In genomic region chr16:23452572-23453337, GRCh38 we compare ENCODE assay signal across 1 cellular context.
A peak's percentile ranks its signal among the peaks of the same experiment; 100 is the strongest.
TF ChIP-seq lines count a peak whose summit lies in the region.

Gene COG7 (minus strand): TSS chr16:23453189. CDS start chr16:23452994, 195 bp downstream.

TF ChIP-seq in HepG2, 621 proteins besides CTCF, POLR2A, EP300 and RAD21 (continued from another document and continues in another):
- TF ChIP-seq HNRNPLL (IDR thresholded peaks at IDR 0.05; ENCODE audit: low read depth, low read length, poor library complexity, severe bottlenecking) (peak; percentile 95), ZNF790 (CRISPR knock-in tag; IDR thresholded peaks at IDR 0.05; ENCODE audit: borderline replicate concordance) (peak; percentile 96), ZNF749 (CRISPR knock-in tag; IDR thresholded peaks at IDR 0.05; ENCODE audit: borderline replicate concordance) (peak; percentile 79; the same call in 1 of the 2 replicates), TBX3 (IDR thresholded peaks at IDR 0.05; ENCODE audit: borderline replicate concordance) (0 out of 2 replicates have a peak, but pooled peaks have one; percentile 43), ZZZ3 (CRISPR knock-in tag; IDR thresholded peaks at IDR 0.05; ENCODE audit: borderline replicate concordance) (peak; percentile 95), ZFP82 (CRISPR knock-in tag; IDR thresholded peaks at IDR 0.05; ENCODE audit: borderline replicate concordance) (peak; percentile 98), SNAPC2 (CRISPR knock-in tag; IDR thresholded peaks at IDR 0.05) (no peak; the same call in 1 of the 2 replicates), ELF1 (CRISPR knock-in tag; IDR thresholded peaks at IDR 0.05) (peak; percentile 98), ZMYM3 (CRISPR knock-in tag; IDR thresholded peaks at IDR 0.05) (peak; percentile 82), CREBL2 (CRISPR knock-in tag; IDR thresholded peaks at IDR 0.05; ENCODE audit: borderline replicate concordance) (peak; percentile 28; the same call in 1 of the 2 replicates), SOX5 (CRISPR knock-in tag; IDR thresholded peaks at IDR 0.05; ENCODE audit: borderline replicate concordance) (peak; percentile 32), RBM22 (optimal IDR thresholded peaks at IDR 0.05; ENCODE audit: low read length) (peak; percentile 77), ZNF136 (CRISPR knock-in tag; IDR thresholded peaks at IDR 0.05; ENCODE audit: low read depth) (peak; percentile 89; the same call in 1 of the 2 replicates), ZNF510 (CRISPR knock-in tag; IDR thresholded peaks at IDR 0.05; ENCODE audit: low read depth) (peak; percentile 99), CBFB (CRISPR knock-in tag; IDR thresholded peaks at IDR 0.05) (peak; percentile 86), BORCS8-MEF2B (CRISPR knock-in tag; IDR thresholded peaks at IDR 0.05) (peak; percentile 98), YEATS4 (CRISPR knock-in tag; IDR thresholded peaks at IDR 0.05; ENCODE audit: borderline replicate concordance) (peak; percentile 100), ZNF678 (CRISPR knock-in tag; IDR thresholded peaks at IDR 0.05) (peak; percentile 85; the same call in 1 of the 2 replicates), CHD4 (IDR thresholded peaks at IDR 0.05; ENCODE audit: borderline replicate concordance, low read length) (0 out of 2 replicates have a peak, but pooled peaks have one; percentile 8), ZNF672 (CRISPR knock-in tag; IDR thresholded peaks at IDR 0.05) (no peak), PRDM15 (CRISPR knock-in tag; IDR thresholded peaks at IDR 0.05) (peak; percentile 47; the same call in 1 of the 2 replicates), ZNF782 (CRISPR knock-in tag; IDR thresholded peaks at IDR 0.05; ENCODE audit: borderline replicate concordance) (peak; percentile 98), DNMT3B (CRISPR knock-in tag; conservative IDR thresholded peaks at IDR 0.05) (peak; percentile 99), CEBPB (IDR thresholded peaks at IDR 0.05; ENCODE audit: borderline replicate concordance, low read depth, low read length) (no peak), SNAI1 (CRISPR knock-in tag; IDR thresholded peaks at IDR 0.05; ENCODE audit: borderline replicate concordance) (peak; percentile 91), ZNF160 (CRISPR knock-in tag; IDR thresholded peaks at IDR 0.05) (peak; percentile 96), ZNF562 (CRISPR knock-in tag; IDR thresholded peaks at IDR 0.05; ENCODE audit: borderline replicate concordance) (no peak), NR0B2 (CRISPR knock-in tag; IDR thresholded peaks at IDR 0.05) (peak; percentile 65), PHF21A (CRISPR knock-in tag; IDR thresholded peaks at IDR 0.05) (peak; percentile 97), PHF8 (CRISPR knock-in tag; IDR thresholded peaks at IDR 0.05) (peak; percentile 100), ZNF101 (CRISPR knock-in tag; IDR thresholded peaks at IDR 0.05; ENCODE audit: borderline replicate concordance, low read depth) (no peak), ZBTB7A (CRISPR knock-in tag; IDR thresholded peaks at IDR 0.05) (peak; percentile 99), HOMEZ (CRISPR knock-in tag; IDR thresholded peaks at IDR 0.05; ENCODE audit: low read depth) (peak; percentile 61)
- TF ChIP-seq, protein P1, sequence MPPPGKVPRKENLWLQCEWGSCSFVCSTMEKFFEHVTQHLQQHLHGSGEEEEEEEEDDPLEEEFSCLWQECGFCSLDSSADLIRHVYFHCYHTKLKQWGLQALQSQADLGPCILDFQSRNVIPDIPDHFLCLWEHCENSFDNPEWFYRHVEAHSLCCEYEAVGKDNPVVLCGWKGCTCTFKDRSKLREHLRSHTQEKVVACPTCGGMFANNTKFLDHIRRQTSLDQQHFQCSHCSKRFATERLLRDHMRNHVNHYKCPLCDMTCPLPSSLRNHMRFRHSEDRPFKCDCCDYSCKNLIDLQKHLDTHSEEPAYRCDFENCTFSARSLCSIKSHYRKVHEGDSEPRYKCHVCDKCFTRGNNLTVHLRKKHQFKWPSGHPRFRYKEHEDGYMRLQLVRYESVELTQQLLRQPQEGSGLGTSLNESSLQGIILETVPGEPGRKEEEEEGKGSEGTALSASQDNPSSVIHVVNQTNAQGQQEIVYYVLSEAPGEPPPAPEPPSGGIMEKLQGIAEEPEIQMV (CRISPR knock-in tag; IDR thresholded peaks at IDR 0.05; ENCODE audit: low read depth): peak; percentile 82; the same call in 1 of the 2 replicates
- TF ChIP-seq, protein P2, sequence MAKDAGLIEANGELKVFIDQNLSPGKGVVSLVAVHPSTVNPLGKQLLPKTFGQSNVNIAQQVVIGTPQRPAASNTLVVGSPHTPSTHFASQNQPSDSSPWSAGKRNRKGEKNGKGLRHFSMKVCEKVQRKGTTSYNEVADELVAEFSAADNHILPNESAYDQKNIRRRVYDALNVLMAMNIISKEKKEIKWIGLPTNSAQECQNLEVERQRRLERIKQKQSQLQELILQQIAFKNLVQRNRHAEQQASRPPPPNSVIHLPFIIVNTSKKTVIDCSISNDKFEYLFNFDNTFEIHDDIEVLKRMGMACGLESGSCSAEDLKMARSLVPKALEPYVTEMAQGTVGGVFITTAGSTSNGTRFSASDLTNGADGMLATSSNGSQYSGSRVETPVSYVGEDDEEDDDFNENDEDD (CRISPR knock-in tag; IDR thresholded peaks at IDR 0.05; ENCODE audit: borderline replicate concordance): peak; percentile 57; the same call in 1 of the 2 replicates
- TF ChIP-seq, protein P3, sequence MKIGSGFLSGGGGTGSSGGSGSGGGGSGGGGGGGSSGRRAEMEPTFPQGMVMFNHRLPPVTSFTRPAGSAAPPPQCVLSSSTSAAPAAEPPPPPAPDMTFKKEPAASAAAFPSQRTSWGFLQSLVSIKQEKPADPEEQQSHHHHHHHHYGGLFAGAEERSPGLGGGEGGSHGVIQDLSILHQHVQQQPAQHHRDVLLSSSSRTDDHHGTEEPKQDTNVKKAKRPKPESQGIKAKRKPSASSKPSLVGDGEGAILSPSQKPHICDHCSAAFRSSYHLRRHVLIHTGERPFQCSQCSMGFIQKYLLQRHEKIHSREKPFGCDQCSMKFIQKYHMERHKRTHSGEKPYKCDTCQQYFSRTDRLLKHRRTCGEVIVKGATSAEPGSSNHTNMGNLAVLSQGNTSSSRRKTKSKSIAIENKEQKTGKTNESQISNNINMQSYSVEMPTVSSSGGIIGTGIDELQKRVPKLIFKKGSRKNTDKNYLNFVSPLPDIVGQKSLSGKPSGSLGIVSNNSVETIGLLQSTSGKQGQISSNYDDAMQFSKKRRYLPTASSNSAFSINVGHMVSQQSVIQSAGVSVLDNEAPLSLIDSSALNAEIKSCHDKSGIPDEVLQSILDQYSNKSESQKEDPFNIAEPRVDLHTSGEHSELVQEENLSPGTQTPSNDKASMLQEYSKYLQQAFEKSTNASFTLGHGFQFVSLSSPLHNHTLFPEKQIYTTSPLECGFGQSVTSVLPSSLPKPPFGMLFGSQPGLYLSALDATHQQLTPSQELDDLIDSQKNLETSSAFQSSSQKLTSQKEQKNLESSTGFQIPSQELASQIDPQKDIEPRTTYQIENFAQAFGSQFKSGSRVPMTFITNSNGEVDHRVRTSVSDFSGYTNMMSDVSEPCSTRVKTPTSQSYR (CRISPR knock-in tag; IDR thresholded peaks at IDR 0.05; ENCODE audit: borderline replicate concordance): peak; percentile 47; the same call in 1 of the 2 replicates
- TF ChIP-seq, protein P4, sequence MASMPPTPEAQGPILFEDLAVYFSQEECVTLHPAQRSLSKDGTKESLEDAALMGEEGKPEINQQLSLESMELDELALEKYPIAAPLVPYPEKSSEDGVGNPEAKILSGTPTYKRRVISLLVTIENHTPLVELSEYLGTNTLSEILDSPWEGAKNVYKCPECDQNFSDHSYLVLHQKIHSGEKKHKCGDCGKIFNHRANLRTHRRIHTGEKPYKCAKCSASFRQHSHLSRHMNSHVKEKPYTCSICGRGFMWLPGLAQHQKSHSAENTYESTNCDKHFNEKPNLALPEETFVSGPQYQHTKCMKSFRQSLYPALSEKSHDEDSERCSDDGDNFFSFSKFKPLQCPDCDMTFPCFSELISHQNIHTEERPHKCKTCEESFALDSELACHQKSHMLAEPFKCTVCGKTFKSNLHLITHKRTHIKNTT (CRISPR knock-in tag; IDR thresholded peaks at IDR 0.05): no peak
- TF ChIP-seq, protein P5, sequence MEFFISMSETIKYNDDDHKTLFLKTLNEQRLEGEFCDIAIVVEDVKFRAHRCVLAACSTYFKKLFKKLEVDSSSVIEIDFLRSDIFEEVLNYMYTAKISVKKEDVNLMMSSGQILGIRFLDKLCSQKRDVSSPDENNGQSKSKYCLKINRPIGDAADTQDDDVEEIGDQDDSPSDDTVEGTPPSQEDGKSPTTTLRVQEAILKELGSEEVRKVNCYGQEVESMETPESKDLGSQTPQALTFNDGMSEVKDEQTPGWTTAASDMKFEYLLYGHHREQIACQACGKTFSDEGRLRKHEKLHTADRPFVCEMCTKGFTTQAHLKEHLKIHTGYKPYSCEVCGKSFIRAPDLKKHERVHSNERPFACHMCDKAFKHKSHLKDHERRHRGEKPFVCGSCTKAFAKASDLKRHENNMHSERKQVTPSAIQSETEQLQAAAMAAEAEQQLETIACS (CRISPR knock-in tag; IDR thresholded peaks at IDR 0.05): peak; percentile 27; the same call in 1 of the 2 replicates
- TF ChIP-seq, protein P6, sequence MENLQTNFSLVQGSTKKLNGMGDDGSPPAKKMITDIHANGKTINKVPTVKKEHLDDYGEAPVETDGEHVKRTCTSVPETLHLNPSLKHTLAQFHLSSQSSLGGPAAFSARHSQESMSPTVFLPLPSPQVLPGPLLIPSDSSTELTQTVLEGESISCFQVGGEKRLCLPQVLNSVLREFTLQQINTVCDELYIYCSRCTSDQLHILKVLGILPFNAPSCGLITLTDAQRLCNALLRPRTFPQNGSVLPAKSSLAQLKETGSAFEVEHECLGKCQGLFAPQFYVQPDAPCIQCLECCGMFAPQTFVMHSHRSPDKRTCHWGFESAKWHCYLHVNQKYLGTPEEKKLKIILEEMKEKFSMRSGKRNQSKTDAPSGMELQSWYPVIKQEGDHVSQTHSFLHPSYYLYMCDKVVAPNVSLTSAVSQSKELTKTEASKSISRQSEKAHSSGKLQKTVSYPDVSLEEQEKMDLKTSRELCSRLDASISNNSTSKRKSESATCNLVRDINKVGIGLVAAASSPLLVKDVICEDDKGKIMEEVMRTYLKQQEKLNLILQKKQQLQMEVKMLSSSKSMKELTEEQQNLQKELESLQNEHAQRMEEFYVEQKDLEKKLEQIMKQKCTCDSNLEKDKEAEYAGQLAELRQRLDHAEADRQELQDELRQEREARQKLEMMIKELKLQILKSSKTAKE (CRISPR knock-in tag; IDR thresholded peaks at IDR 0.05; ENCODE audit: borderline replicate concordance): no peak
- TF ChIP-seq, protein P7, sequence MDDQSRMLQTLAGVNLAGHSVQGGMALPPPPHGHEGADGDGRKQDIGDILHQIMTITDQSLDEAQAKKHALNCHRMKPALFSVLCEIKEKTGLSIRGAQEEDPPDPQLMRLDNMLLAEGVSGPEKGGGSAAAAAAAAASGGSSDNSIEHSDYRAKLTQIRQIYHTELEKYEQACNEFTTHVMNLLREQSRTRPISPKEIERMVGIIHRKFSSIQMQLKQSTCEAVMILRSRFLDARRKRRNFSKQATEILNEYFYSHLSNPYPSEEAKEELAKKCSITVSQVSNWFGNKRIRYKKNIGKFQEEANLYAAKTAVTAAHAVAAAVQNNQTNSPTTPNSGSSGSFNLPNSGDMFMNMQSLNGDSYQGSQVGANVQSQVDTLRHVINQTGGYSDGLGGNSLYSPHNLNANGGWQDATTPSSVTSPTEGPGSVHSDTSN (CRISPR knock-in tag; IDR thresholded peaks at IDR 0.05; ENCODE audit: borderline replicate concordance): peak; percentile 62; the same call in 1 of the 2 replicates
